ENCODE assay signal across 1 cellular context in the genomic region with DNA sequence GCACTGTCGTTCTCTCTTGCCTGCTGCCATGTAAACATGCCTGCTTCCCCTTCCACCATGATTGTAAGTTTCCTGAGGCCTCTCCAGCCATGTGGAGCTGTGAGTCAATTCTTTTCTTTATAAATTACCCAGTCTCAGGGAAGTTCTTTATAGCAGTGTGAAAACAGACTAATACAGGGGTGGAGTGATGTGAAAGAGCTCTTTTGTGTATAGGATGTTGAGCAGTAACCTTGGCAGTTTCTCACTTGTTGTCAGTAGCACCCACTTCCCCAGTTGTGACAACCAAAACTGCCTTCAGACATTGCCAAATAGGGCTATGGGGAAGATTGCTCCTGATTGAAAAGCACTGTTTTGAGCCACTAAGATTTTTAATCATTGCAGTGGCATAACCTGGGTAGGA.
TF ChIP-seq lines count a peak whose summit lies in the region.

No MANE protein-coding gene starts in this region.

TF ChIP-seq in GM12878, 131 proteins besides CTCF, POLR2A, EP300 and RAD21 (continued from another document):
- peak; percentile 12 for TF ChIP-seq MEF2B (IDR thresholded peaks at IDR 0.05; ENCODE audit: partially characterized antibody, poor library complexity, severe bottlenecking)
- peak; percentile 54 for TF ChIP-seq MTA2 (IDR thresholded peaks at IDR 0.05; ENCODE audit: low read depth)
- TF ChIP-seq, protein P1, sequence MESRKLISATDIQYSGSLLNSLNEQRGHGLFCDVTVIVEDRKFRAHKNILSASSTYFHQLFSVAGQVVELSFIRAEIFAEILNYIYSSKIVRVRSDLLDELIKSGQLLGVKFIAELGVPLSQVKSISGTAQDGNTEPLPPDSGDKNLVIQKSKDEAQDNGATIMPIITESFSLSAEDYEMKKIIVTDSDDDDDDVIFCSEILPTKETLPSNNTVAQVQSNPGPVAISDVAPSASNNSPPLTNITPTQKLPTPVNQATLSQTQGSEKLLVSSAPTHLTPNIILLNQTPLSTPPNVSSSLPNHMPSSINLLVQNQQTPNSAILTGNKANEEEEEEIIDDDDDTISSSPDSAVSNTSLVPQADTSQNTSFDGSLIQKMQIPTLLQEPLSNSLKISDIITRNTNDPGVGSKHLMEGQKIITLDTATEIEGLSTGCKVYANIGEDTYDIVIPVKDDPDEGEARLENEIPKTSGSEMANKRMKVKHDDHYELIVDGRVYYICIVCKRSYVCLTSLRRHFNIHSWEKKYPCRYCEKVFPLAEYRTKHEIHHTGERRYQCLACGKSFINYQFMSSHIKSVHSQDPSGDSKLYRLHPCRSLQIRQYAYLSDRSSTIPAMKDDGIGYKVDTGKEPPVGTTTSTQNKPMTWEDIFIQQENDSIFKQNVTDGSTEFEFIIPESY (IDR thresholded peaks at IDR 0.05): peak; percentile 17; the same call in 1 of the 2 replicates
- TF ChIP-seq IKZF2 (IDR thresholded peaks at IDR 0.05): peak; percentile 42 to 67; a peak in 3 of 4 replicates
- TF ChIP-seq SMAD1 (IDR thresholded peaks at IDR 0.05; ENCODE audit: low read depth, partially characterized antibody): peak; percentile 69
- TF ChIP-seq SRF (IDR thresholded peaks at IDR 0.05; ENCODE audit: low read depth in 2 of 2, low read length in 2 of 2): 0 out of 4 replicates have a peak, but pooled peaks of 1 of the 2 experiments have one; percentile 15
- no peak for TF ChIP-seq YBX1 (IDR thresholded peaks at IDR 0.05)
- TF ChIP-seq IKZF1 (conservative IDR thresholded peaks at IDR 0.05): peak; percentile 66
- TF ChIP-seq MEF2A (IDR thresholded peaks at IDR 0.05; ENCODE audit: insufficient read depth, low read depth, low read length): no peak
- 0 out of 2 replicates have a peak, but pooled peaks have one; percentile 70 for TF ChIP-seq MYB (IDR thresholded peaks at IDR 0.05; ENCODE audit: borderline replicate concordance, low read depth, low read length)
- TF ChIP-seq, protein P2, sequence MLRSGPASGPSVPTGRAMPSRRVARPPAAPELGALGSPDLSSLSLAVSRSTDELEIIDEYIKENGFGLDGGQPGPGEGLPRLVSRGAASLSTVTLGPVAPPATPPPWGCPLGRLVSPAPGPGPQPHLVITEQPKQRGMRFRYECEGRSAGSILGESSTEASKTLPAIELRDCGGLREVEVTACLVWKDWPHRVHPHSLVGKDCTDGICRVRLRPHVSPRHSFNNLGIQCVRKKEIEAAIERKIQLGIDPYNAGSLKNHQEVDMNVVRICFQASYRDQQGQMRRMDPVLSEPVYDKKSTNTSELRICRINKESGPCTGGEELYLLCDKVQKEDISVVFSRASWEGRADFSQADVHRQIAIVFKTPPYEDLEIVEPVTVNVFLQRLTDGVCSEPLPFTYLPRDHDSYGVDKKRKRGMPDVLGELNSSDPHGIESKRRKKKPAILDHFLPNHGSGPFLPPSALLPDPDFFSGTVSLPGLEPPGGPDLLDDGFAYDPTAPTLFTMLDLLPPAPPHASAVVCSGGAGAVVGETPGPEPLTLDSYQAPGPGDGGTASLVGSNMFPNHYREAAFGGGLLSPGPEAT (IDR thresholded peaks at IDR 0.05; ENCODE audit: low read depth): peak; percentile 63; the same call in 1 of the 2 replicates
- TF ChIP-seq JUNB (IDR thresholded peaks at IDR 0.05): no peak
